ENCODE assay signal across 8 cellular contexts in genomic region chr3:20055020-20055775, GRCh38. TPM values are rescaled to one million over a fixed set of nuclear protein-coding genes. Genes with fewer than 3 reads are reported as not detected.
A peak's percentile ranks its signal among the peaks of the same experiment; 100 is the strongest.
DNase-seq lines count a peak whose midpoint lies in the region; ATAC-seq and TF ChIP-seq lines count a peak whose summit lies in the region.

No MANE protein-coding gene starts in this region.

- 23% methylated on average over 10 of the region's 10 CpGs for WGBS in prostate gland

- H3K4me3 ChIP-seq in right atrium auricular region, result no peak overlapping the region
- H3K4me3 ChIP-seq in prostate gland, result no peak overlapping the region

- H3K36me3 ChIP-seq in right atrium auricular region, result no peaks in the 10 kb centered on the region
- no peaks in the 10 kb centered on the region for H3K36me3 ChIP-seq in prostate gland

- POLR2A ChIA-PET in activated CD4-positive, alpha-beta memory T cell treated with anti-CD3 and anti-CD28 coated beads for 36 hours (lab: Charles Lee), result interaction anchor here (1.3 to 7.1 kb wide), 4 partner anchors 13 to 124 kb away, joined by 4 to 88 read pairs (median 8); partner anchors contain the start of gene KAT2B

- no peaks in the 10 kb centered on the region for H3K27me3 Mint-ChIP-seq in activated CD4-positive, alpha-beta memory T cell treated with anti-CD3 and anti-CD28 coated beads for 36 hours
- no peaks in the 10 kb centered on the region for H3K27me3 Mint-ChIP-seq in Calu3 (ENCODE audit: unreplicated experiment)

- no peaks in the 10 kb centered on the region for H3K9me3 Mint-ChIP-seq in activated CD4-positive, alpha-beta memory T cell treated with anti-CD3 and anti-CD28 coated beads for 36 hours
- no peaks in the 10 kb centered on the region for H3K9me3 Mint-ChIP-seq in Calu3 (ENCODE audit: low read depth, unreplicated experiment)

- ATAC-seq in Right ventricle myocardium inferior (no peak), HG03095 (IDR thresholded peaks at IDR 0.05; ENCODE audit: unreplicated experiment) (peak; percentile 6), GM18870 (IDR thresholded peaks at IDR 0.05; ENCODE audit: unreplicated experiment) (no peak)

- H3K9me3 ChIP-seq in right atrium auricular region (no peaks in the 10 kb centered on the region), prostate gland (no peaks in the 10 kb centered on the region)

- TF ChIP-seq POLR2A in prostate gland (IDR thresholded peaks at IDR 0.05), result no peak

- H3K27ac ChIP-seq in right atrium auricular region, result peak overlapping the region; percentile 58 to 84
- peak overlapping the region; percentile 43 to 59 for H3K27ac ChIP-seq in prostate gland

- no peaks in the 10 kb centered on the region for H3K27me3 ChIP-seq in right atrium auricular region
- no peaks in the 10 kb centered on the region for H3K27me3 ChIP-seq in prostate gland (replicated peaks; ENCODE audit: insufficient read depth)

- H3K27ac Mint-ChIP-seq in activated CD4-positive, alpha-beta memory T cell treated with anti-CD3 and anti-CD28 coated beads for 36 hours, result no peak overlapping the region
- no peak overlapping the region for H3K27ac Mint-ChIP-seq in Calu3 (ENCODE audit: unreplicated experiment)

- H3K4me3 Mint-ChIP-seq in activated CD4-positive, alpha-beta memory T cell treated with anti-CD3 and anti-CD28 coated beads for 36 hours, result no peak overlapping the region
- H3K4me3 Mint-ChIP-seq in Calu3 (ENCODE audit: low read depth, unreplicated experiment), result no peak overlapping the region

- TF ChIP-seq CTCF in right atrium auricular region (IDR thresholded peaks at IDR 0.05) (no peak), prostate gland (IDR thresholded peaks at IDR 0.05) (no peak), Calu3 (IDR thresholded peaks at IDR 0.05; ENCODE audit: unreplicated experiment) (no peak)

- peaks cover 41% of the 10 kb centered on the region for H3K4me1 Mint-ChIP-seq in activated CD4-positive, alpha-beta memory T cell treated with anti-CD3 and anti-CD28 coated beads for 36 hours (ENCODE audit: low read depth)
- no peaks in the 10 kb centered on the region for H3K4me1 Mint-ChIP-seq in Calu3 (ENCODE audit: low read depth, unreplicated experiment)

- intact Hi-C loops in Right ventricle myocardium inferior (cut with DNase I) (no loop called here), prostate gland (cut with DNase I) (no loop called here), Calu3 (cut with micrococcal nuclease; ENCODE audit: unreplicated experiment) (no loop called here)
- intact Hi-C loops in activated CD4-positive, alpha-beta memory T cell treated with anti-CD3 and anti-CD28 coated beads for 36 hours (cut with micrococcal nuclease), result loop anchor here (2.0 to 10.0 kb wide), 3 partner anchors 1310 to 1498 kb away; no protein-coding TSS in a partner anchor

- H3K4me1 ChIP-seq in right atrium auricular region, result peaks cover 0 to 55% of the 10 kb centered on the region in 2 donors
- peaks cover 11% of the 10 kb centered on the region for H3K4me1 ChIP-seq in prostate gland (replicated peaks)

- BruUV-seq in Calu3 (replicated peaks; lab: Mats Ljungman, UMichigan), result no TSS peak

- DNase-seq in right atrium auricular region (ENCODE audit: low spot score) (no peak), Right ventricle myocardium inferior (ENCODE audit: missing footprints) (no peak), prostate gland (ENCODE audit: low spot score) (no peak), Calu3 (no peak), NCI-H128 (lab: John Stamatoyannopoulos, UW; ENCODE audit: unreplicated experiment) (no peak)
- DNase-seq in activated CD4-positive, alpha-beta memory T cell treated with anti-CD3 and anti-CD28 coated beads for 36 hours, result peak; percentile 61

- CTCF ChIA-PET in activated CD4-positive, alpha-beta memory T cell treated with anti-CD3 and anti-CD28 coated beads for 36 hours (lab: Charles Lee), result interaction anchor here (0.7 to 1.4 kb wide), 3 partner anchors 10 to 118 kb away, joined by 3 to 5 read pairs (median 3); no protein-coding TSS in a partner anchor
- CTCF ChIA-PET in Calu3 (lab: Charles Lee), result no interaction called here

- peaks cover 5% of the 10 kb centered on the region for H3K36me3 Mint-ChIP-seq in activated CD4-positive, alpha-beta memory T cell treated with anti-CD3 and anti-CD28 coated beads for 36 hours
- no peaks in the 10 kb centered on the region for H3K36me3 Mint-ChIP-seq in Calu3 (ENCODE audit: insufficient read depth, unreplicated experiment)

RNA-seq across cellular contexts. Expression of gene KAT2B, which starts 15.0 kb away (rescaled TPM):
- total RNA-seq in right atrium auricular region (10 to 100 TPM; 25.0 to 70.5 TPM), Right ventricle myocardium inferior (118 TPM), prostate gland (10 to 100 TPM; 16.4 to 31.7 TPM), Calu3 (2022) (12.0 and 13.8 TPM in 2 replicates)
- 10 to 100 TPM; 43.4 to 49.0 TPM for total RNA-seq in activated CD4-positive, alpha-beta memory T cell treated with anti-CD3 and anti-CD28 coated beads for 36 hours

RNA-seq across cellular contexts. Expression of gene PP2D1, which starts 43.1 kb away (rescaled TPM):
- total RNA-seq in right atrium auricular region (not detected), Right ventricle myocardium inferior (not detected), prostate gland (under 1 TPM in 1 of 2 donors, not detected in 1; 0.97 TPM), Calu3 (2022) (not detected in 2 replicates)
- not detected for total RNA-seq in activated CD4-positive, alpha-beta memory T cell treated with anti-CD3 and anti-CD28 coated beads for 36 hours
